11 cellular contexts compared by ENCODE assay signal in genomic region chr13:44271031-44271433, GRCh38.
A peak's percentile ranks its signal among the peaks of the same experiment; 100 is the strongest.
DNase-seq lines count a peak whose midpoint lies in the region; ATAC-seq, FAIRE-seq and TF ChIP-seq lines count a peak whose summit lies in the region.
"Had no signal": no experiment of that assay in that cellular context is flagged by ENCODE, and none has a peak within 500 bp of the region (broad histone marks: within the 10 kb centered on the region; RNA-seq: fewer than 3 reads in every experiment).

No MANE protein-coding gene starts in this region.

- peaks cover 31 to 34% (median 33%) of the 10 kb centered on the region in 3 donors for H3K4me1 Mint-ChIP-seq in T-cell
- H3K4me1 Mint-ChIP-seq in activated CD8-positive, alpha-beta T cell treated with anti-CD3 and anti-CD28 coated beads, Interleukin-2, amount 10 ng/mL, durations not matched to agents 7 days and 5 days (ENCODE audit: low read depth): peaks cover 27% of the 10 kb centered on the region

- peaks cover 0 to 7% (median 5%) of the 10 kb centered on the region in 3 donors for H3K9me3 Mint-ChIP-seq in T-cell
- no peaks in the 10 kb centered on the region for H3K9me3 Mint-ChIP-seq in activated CD8-positive, alpha-beta T cell treated with anti-CD3 and anti-CD28 coated beads, Interleukin-2, amount 10 ng/mL, durations not matched to agents 7 days and 5 days (ENCODE audit: insufficient read depth)

- H3K56ac ChIP-seq in IMR-90 (ENCODE audit: extremely low read depth, insufficient read depth, low read length): peak overlapping the region; percentile 27; the same call in 1 of the 2 replicates

- H3K9me3 ChIP-seq in IMR-90 (ENCODE audit: control insufficient read depth, insufficient read depth, low read length) (no peaks in the 10 kb centered on the region), stomach (no peaks in the 10 kb centered on the region)

- peak overlapping the region; percentile 67; the same call in 1 of the 2 replicates for H2BK20ac ChIP-seq in IMR-90 (ENCODE audit: low read depth, low read length)

- H2AK9ac ChIP-seq in IMR-90 (replicated peaks; ENCODE audit: low read depth, low read length, poor library complexity): no peak overlapping the region

- peak overlapping the region; percentile 49; the same call in 1 of the 3 replicates for H2BK15ac ChIP-seq in IMR-90 (ENCODE audit: low read depth, low read length)

- H2AK5ac ChIP-seq in IMR-90 (ENCODE audit: low read depth, low read length): peak overlapping the region; percentile 41

- H4K20me1 ChIP-seq in IMR-90 (ENCODE audit: insufficient read depth, low read length): no peaks in the 10 kb centered on the region

- H3K4me1 ChIP-seq in IMR-90 (ENCODE audit: control insufficient read depth, insufficient read depth, low read length) (peaks cover 34% of the 10 kb centered on the region), stomach (peaks cover 12 to 60% (median 31%) of the 10 kb centered on the region in 4 donors)

- H3K18ac ChIP-seq in IMR-90 (ENCODE audit: low read depth, low read length): peak overlapping the region; percentile 62; the same call in 1 of the 2 replicates

- TF ChIP-seq CTCF in IMR-90 (conservative IDR thresholded peaks at IDR 0.05; ENCODE audit: low read depth, low read length) (no peak), astrocyte of the spinal cord (IDR thresholded peaks at IDR 0.05; ENCODE audit: low read depth, low read length) (no peak), stomach (IDR thresholded peaks at IDR 0.05) (no peak)

- no peak for TF ChIP-seq POLR2A in IMR-90 (IDR thresholded peaks at IDR 0.05; ENCODE audit: low read depth, low read length)
- TF ChIP-seq POLR2A in stomach (IDR thresholded peaks at IDR 0.05): no peak

- H3K36me3 ChIP-seq in IMR-90 (ENCODE audit: control insufficient read depth, insufficient read depth, low read length): no peaks in the 10 kb centered on the region
- H3K36me3 ChIP-seq in stomach: no peaks in the 10 kb centered on the region

- peak overlapping the region; percentile 18; the same call in 1 of the 2 replicates for H3K4me2 ChIP-seq in IMR-90 (ENCODE audit: low read depth, low read length)

- no peak overlapping the region for H4K5ac ChIP-seq in IMR-90 (ENCODE audit: low read depth, low read length)

- H3K4me3 Mint-ChIP-seq in T-cell: no peak overlapping the region
- H3K4me3 Mint-ChIP-seq in activated CD8-positive, alpha-beta T cell treated with anti-CD3 and anti-CD28 coated beads, Interleukin-2, amount 10 ng/mL, durations not matched to agents 7 days and 5 days: no peak overlapping the region

- no peaks in the 10 kb centered on the region for H3K79me1 ChIP-seq in IMR-90 (ENCODE audit: low read depth in 1 of 2, low read length in 2 of 2)

- CTCF ChIA-PET in IMR-90 (lab: Yijun Ruan, JAX): no interaction called here
- CTCF ChIA-PET in T-cell (lab: Charles Lee): no interaction called here
- CTCF ChIA-PET in activated CD8-positive, alpha-beta T cell treated with anti-CD3 and anti-CD28 coated beads, Interleukin-2, amount 10 ng/mL, durations not matched to agents 7 days and 5 days (lab: Charles Lee): no interaction called here

- peak overlapping the region; percentile 21 to 51 for H4K8ac ChIP-seq in IMR-90 (ENCODE audit: low read depth in 2 of 2, low read length in 2 of 2)

- TF ChIP-seq RAD21 in IMR-90 (IDR thresholded peaks at IDR 0.05; ENCODE audit: low read length): 0 out of 2 replicates have a peak, but pooled peaks have one; percentile 5

- DNase-seq in IMR-90 (peak; percentile 85), astrocyte of the spinal cord (ENCODE audit: low read depth, low spot score) (peak; percentile 71), left ventricle myocardium superior (no peak), stomach (no peak), urothelium cell line (ENCODE audit: low spot score) (no peak), T-cell (no peak)
- no peak for DNase-seq in activated CD8-positive, alpha-beta T cell treated with anti-CD3 and anti-CD28 coated beads, Interleukin-2, amount 10 ng/mL, durations not matched to agents 7 days and 5 days
- DNase-seq: activated T-cell treated with anti-CD3 and anti-CD28 coated beads, Interleukin-2, amount 50 U/mL, for 48 hours; DMS 273 treated with DMSO at 0.1 percent for 48 hours had no signal

- H3K27me3 Mint-ChIP-seq in T-cell: no peaks in the 10 kb centered on the region
- H3K27me3 Mint-ChIP-seq in activated CD8-positive, alpha-beta T cell treated with anti-CD3 and anti-CD28 coated beads, Interleukin-2, amount 10 ng/mL, durations not matched to agents 7 days and 5 days (ENCODE audit: low read depth): peaks cover 5% of the 10 kb centered on the region

- no TSS peak for BruUV-seq in IMR-90 (replicated peaks; lab: Mats Ljungman, UMichigan)

- H3K27ac ChIP-seq in IMR-90 (ENCODE audit: insufficient read depth, low read length) (peak overlapping the region; percentile 40; the same call in 1 of the 2 replicates), stomach (peak overlapping the region; percentile 36 to 92 (median 85))

- no peak overlapping the region for H3K9ac ChIP-seq in IMR-90 (ENCODE audit: low read depth, low read length)

- H3K27me3 ChIP-seq in IMR-90 (ENCODE audit: control insufficient read depth, insufficient read depth, low read length) (no peaks in the 10 kb centered on the region), stomach (no peaks in the 10 kb centered on the region)

- TF ChIP-seq EP300 in stomach (IDR thresholded peaks at IDR 0.05): peak; percentile 89

- peak overlapping the region; percentile 75 for H3K4ac ChIP-seq in IMR-90 (ENCODE audit: low read depth, low read length)

- 0 out of 2 replicates have a peak overlapping the region, but pooled peaks have one; percentile 19 for H3K23ac ChIP-seq in IMR-90 (ENCODE audit: low read depth, low read length)

- H2BK5ac ChIP-seq in IMR-90 (ENCODE audit: low read depth, low read length, poor library complexity, severe bottlenecking): peak overlapping the region; percentile 38

- H2AFZ ChIP-seq in IMR-90 (replicated peaks; ENCODE audit: low read length, poor library complexity): no peak overlapping the region

- peak overlapping the region; percentile 46; the same call in 1 of the 2 replicates for H4K91ac ChIP-seq in IMR-90 (ENCODE audit: insufficient read depth, low read depth, low read length)

- peaks cover 28% of the 10 kb centered on the region for H3K9me1 ChIP-seq in IMR-90 (ENCODE audit: insufficient read depth, low read length)

- in situ Hi-C loops in IMR-90 (cut with MboI; ENCODE audit: low sequenced_read_pairs) (no loop called here), astrocyte of the spinal cord (cut with HindIII; ENCODE audit: low sequenced_read_pairs) (no loop called here)

- dilution Hi-C loops in IMR-90 (cut with HindIII; ENCODE audit: low sequenced_read_pairs, unreplicated experiment): no loop called here

- no peak overlapping the region for H3K27ac Mint-ChIP-seq in T-cell
- no peak overlapping the region for H3K27ac Mint-ChIP-seq in activated CD8-positive, alpha-beta T cell treated with anti-CD3 and anti-CD28 coated beads, Interleukin-2, amount 10 ng/mL, durations not matched to agents 7 days and 5 days

- ATAC-seq in IMR-90 (ENCODE audit: low read depth): peak; percentile 64
- ATAC-seq in left ventricle myocardium superior: peak; percentile 61
- no peak for ATAC-seq in T-cell (replicated peaks in 1 of 4)
- no peak for ATAC-seq in activated CD8-positive, alpha-beta T cell treated with anti-CD3 and anti-CD28 coated beads, Interleukin-2, amount 10 ng/mL, durations not matched to agents 7 days and 5 days
- no peak for ATAC-seq in GM18520 (IDR thresholded peaks at IDR 0.05; ENCODE audit: unreplicated experiment)

- no peak for FAIRE-seq in urothelium cell line (lab: Jason Lieb, UNC)
- FAIRE-seq: endometrium had no signal

- H3K36me3 Mint-ChIP-seq in T-cell: peaks cover 6% of the 10 kb centered on the region
- peaks cover 9% of the 10 kb centered on the region for H3K36me3 Mint-ChIP-seq in activated CD8-positive, alpha-beta T cell treated with anti-CD3 and anti-CD28 coated beads, Interleukin-2, amount 10 ng/mL, durations not matched to agents 7 days and 5 days (ENCODE audit: low read depth)

- H3K4me3 ChIP-seq in IMR-90 (ENCODE audit: insufficient read depth, low read depth, low read length): no peak overlapping the region
- no peak overlapping the region for H3K4me3 ChIP-seq in astrocyte of the spinal cord (ENCODE audit: low read depth, low read length)
- no peak overlapping the region for H3K4me3 ChIP-seq in stomach

- POLR2A ChIA-PET in IMR-90 (lab: Charles Lee; ENCODE audit: unreplicated experiment) (interaction anchor here (0.6 kb wide), 1 partner anchor 129 kb away, joined by 28 read pairs; no protein-coding TSS in a partner anchor), T-cell (lab: Charles Lee) (no interaction called here)
- POLR2A ChIA-PET in activated CD8-positive, alpha-beta T cell treated with anti-CD3 and anti-CD28 coated beads, Interleukin-2, amount 10 ng/mL, durations not matched to agents 7 days and 5 days (lab: Charles Lee): no interaction called here

- H2BK120ac ChIP-seq in IMR-90 (ENCODE audit: low read depth, low read length): peak overlapping the region; percentile 74

- no CpG with 5 or more reads among the region's 4 CpGs for WGBS in IMR-90 (ENCODE audit: extremely low coverage in 2 of 2, insufficient read length in 1 of 2), 2 experiments
- 49 to 81% (median 74%) methylated on average over 4 of the region's 4 CpGs for WGBS in stomach, 5 donors

- intact Hi-C loops in IMR-90 (cut with micrococcal nuclease): no loop called here
- intact Hi-C loops in left ventricle myocardium superior (cut with micrococcal nuclease): no loop called here
- intact Hi-C loops in stomach (cut with DNase I; ENCODE audit: low total_unique reads): no loop called here

- H3K14ac ChIP-seq in IMR-90 (replicated peaks; ENCODE audit: low read depth, low read length): peak overlapping the region; percentile 27; the same call in 1 of the 2 replicates

TF ChIP-seq in IMR-90, 13 proteins besides CTCF, POLR2A, EP300 and RAD21:
- TF ChIP-seq CHD1 (IDR thresholded peaks at IDR 0.05; ENCODE audit: low read depth, low read length) (no peak), FOS (IDR thresholded peaks at IDR 0.05; ENCODE audit: low read depth, low read length) (peak; percentile 53; the same call in 1 of the 2 replicates), CEBPB (IDR thresholded peaks at IDR 0.05; ENCODE audit: low read depth, low read length) (peak; percentile 54; the same call in 1 of the 2 replicates), SMC3 (IDR thresholded peaks at IDR 0.05; ENCODE audit: low read depth, low read length) (no peak), MAFK (IDR thresholded peaks at IDR 0.05; ENCODE audit: low read depth, low read length) (0 out of 2 replicates have a peak, but pooled peaks have one; percentile 25), NFE2L2 (IDR thresholded peaks at IDR 0.05; ENCODE audit: low read depth, low read length) (peak; percentile 28; the same call in 1 of the 2 replicates)
TF ChIP-seq in IMR-90: peak in this region for 4.

Comparison
In these comparisons a context has a peak if more than half of its experiments do, and no peak if none do; other contexts are left out.
1. ATAC-seq: peak in IMR-90 (single experiment) and left ventricle myocardium superior (single experiment); none in T-cell (0 of 4), activated CD8-positive, alpha-beta T cell treated with anti-CD3 and anti-CD28 coated beads, Interleukin-2, amount 10 ng/mL, durations not matched to agents 7 days and 5 days (single experiment) and GM18520 (single experiment).
2. DNase-seq: peak in IMR-90 (single experiment) and astrocyte of the spinal cord (single experiment); none in left ventricle myocardium superior (single experiment), stomach (single experiment), urothelium cell line (single experiment), T-cell (0 of 34) and activated CD8-positive, alpha-beta T cell treated with anti-CD3 and anti-CD28 coated beads, Interleukin-2, amount 10 ng/mL, durations not matched to agents 7 days and 5 days (single experiment).